13 cellular contexts compared by ENCODE assay signal in genomic region chr1:201553496-201554166, GRCh38. TPM values are rescaled to one million over a fixed set of nuclear protein-coding genes. Genes with fewer than 3 reads are reported as not detected.
DNase-seq lines count a peak whose midpoint lies in the region; ATAC-seq and TF ChIP-seq lines count a peak whose summit lies in the region.
"Had no signal": no experiment of that assay in that cellular context is flagged by ENCODE, and none has a peak within 500 bp of the region (broad histone marks: within the 10 kb centered on the region; RNA-seq: fewer than 3 reads in every experiment).

No MANE protein-coding gene starts in this region.

- H3K4me3 ChIP-seq in SJCRH30 (no peak overlapping the region), psoas muscle (no peak overlapping the region)
- H3K4me3 ChIP-seq: PC-9 had no signal

- CTCF ChIA-PET in activated CD4-positive, alpha-beta T cell treated with anti-CD3 and anti-CD28 coated beads, Interleukin-2, amount 10 ng/mL, durations not matched to agents 7 days and 5 days (lab: Charles Lee) = no interaction called here

- H3K4me3 Mint-ChIP-seq in activated CD4-positive, alpha-beta T cell treated with anti-CD3 and anti-CD28 coated beads, Interleukin-2, amount 10 ng/mL, durations not matched to agents 7 days and 5 days = no peak overlapping the region
- H3K4me3 Mint-ChIP-seq: B cell; T-helper 2 cell treated with Interferon-gamma antibody and Interleukin-4, amounts not matched to agents 5 μg/mL and 100 μg/mL, for 36 hours had no signal

- TF ChIP-seq CTCF in psoas muscle (IDR thresholded peaks at IDR 0.05) = no peak

- peak; percentile 40 for DNase-seq in Ammon's horn (ENCODE audit: low spot score)
- no peak for DNase-seq in SJCRH30
- DNase-seq in fibroblast of gingiva (ENCODE audit: low read depth) = peak; percentile 54
- DNase-seq in psoas muscle = no peak
- no peak for DNase-seq in activated T-cell treated with anti-CD3 and anti-CD28 coated beads, Interleukin-2, amount 50 U/mL, for 48 hours
- DNase-seq in T-helper 2 cell = no peak
- DNase-seq in activated CD4-positive, alpha-beta T cell treated with anti-CD3 and anti-CD28 coated beads, Interleukin-2, amount 10 ng/mL, durations not matched to agents 7 days and 5 days = no peak
- DNase-seq: activated naive CD4-positive, alpha-beta T cell treated with anti-CD3 and anti-CD28 coated beads, Interleukin-2, amount 50 U/mL, for 16 hours; MV-4-11; PC-9 had no signal

- H3K27ac ChIP-seq in SJCRH30 (peak overlapping the region; percentile 11; the same call in 1 of the 2 replicates), psoas muscle (peak overlapping the region; percentile 60)

- WGBS in psoas muscle, 3 donors = 55 to 71% (median 66%) methylated on average over 8 of the region's 8 CpGs

- H3K4me1 Mint-ChIP-seq in activated CD4-positive, alpha-beta T cell treated with anti-CD3 and anti-CD28 coated beads, Interleukin-2, amount 10 ng/mL, durations not matched to agents 7 days and 5 days = no peaks in the 10 kb centered on the region
- H3K4me1 Mint-ChIP-seq: B cell had no signal

- no peak overlapping the region for H3K27ac Mint-ChIP-seq in activated CD4-positive, alpha-beta T cell treated with anti-CD3 and anti-CD28 coated beads, Interleukin-2, amount 10 ng/mL, durations not matched to agents 7 days and 5 days
- H3K27ac Mint-ChIP-seq: B cell; T-helper 2 cell treated with Interferon-gamma antibody and Interleukin-4, amounts not matched to agents 5 μg/mL and 100 μg/mL, for 36 hours had no signal

- H3K27me3 ChIP-seq in SJCRH30 (no peaks in the 10 kb centered on the region), psoas muscle (ENCODE audit: insufficient read depth in 3 of 3, low read length in 2 of 3) (no peaks in the 10 kb centered on the region)

- no peaks in the 10 kb centered on the region for H3K9me3 Mint-ChIP-seq in activated CD4-positive, alpha-beta T cell treated with anti-CD3 and anti-CD28 coated beads, Interleukin-2, amount 10 ng/mL, durations not matched to agents 7 days and 5 days
- H3K9me3 Mint-ChIP-seq: T-helper 2 cell treated with Interferon-gamma antibody and Interleukin-4, amounts not matched to agents 5 μg/mL and 100 μg/mL, for 36 hours had no signal

- H3K9me3 ChIP-seq in SJCRH30 (replicated peaks) (no peaks in the 10 kb centered on the region), psoas muscle (no peaks in the 10 kb centered on the region)

- H3K36me3 ChIP-seq in SJCRH30 (peaks cover 10% of the 10 kb centered on the region), psoas muscle (ENCODE audit: insufficient read depth in 1 of 2, low read depth in 1 of 2) (no peaks in the 10 kb centered on the region)

- H3K36me3 Mint-ChIP-seq in activated CD4-positive, alpha-beta T cell treated with anti-CD3 and anti-CD28 coated beads, Interleukin-2, amount 10 ng/mL, durations not matched to agents 7 days and 5 days (ENCODE audit: low read depth) = no peaks in the 10 kb centered on the region

- peaks cover 7% of the 10 kb centered on the region for H3K27me3 Mint-ChIP-seq in activated CD4-positive, alpha-beta T cell treated with anti-CD3 and anti-CD28 coated beads, Interleukin-2, amount 10 ng/mL, durations not matched to agents 7 days and 5 days

- ATAC-seq in psoas muscle (no peak), GM21723 (IDR thresholded peaks at IDR 0.05; ENCODE audit: unreplicated experiment) (no peak)

- POLR2A ChIA-PET in activated CD4-positive, alpha-beta T cell treated with anti-CD3 and anti-CD28 coated beads, Interleukin-2, amount 10 ng/mL, durations not matched to agents 7 days and 5 days (lab: Charles Lee) = no interaction called here

- intact Hi-C loops in psoas muscle (cut with DNase I) = no loop called here

- peaks cover 56% of the 10 kb centered on the region for H3K4me1 ChIP-seq in SJCRH30
- H3K4me1 ChIP-seq in psoas muscle = no peaks in the 10 kb centered on the region

RNA-seq across cellular contexts. Expression of gene NAV1, which starts 14.7 kb away (rescaled TPM):
- total RNA-seq in SJCRH30 (2014; rRNA removed; shearing (Covaris generic)) = 63.8 and 68.2 TPM in 2 replicates
- total RNA-seq in psoas muscle = 10 to 100 TPM in 3 of 4 donors, 1 to 10 TPM in 1; 8.4 to 13.3 (median 11.3) TPM
- 1 to 10 TPM; 1.8 to 3.1 (median 1.8) TPM for polyA plus RNA-seq in psoas muscle
- total RNA-seq in activated CD4-positive, alpha-beta T cell treated with anti-CD3 and anti-CD28 coated beads, Interleukin-2, amount 10 ng/mL, durations not matched to agents 7 days and 5 days = 1 to 10 TPM; 2.0 to 2.7 TPM

RNA-seq across cellular contexts. Expression of gene CSRP1, which starts 46.7 kb away (rescaled TPM):
- total RNA-seq in SJCRH30 (2014; rRNA removed; shearing (Covaris generic)) = 80.6 and 84.6 TPM in 2 replicates
- total RNA-seq in psoas muscle = 10 to 100 TPM; 14.7 to 27.7 (median 24.3) TPM
- 10 to 100 TPM; 21.1 to 26.4 (median 23.2) TPM for polyA plus RNA-seq in psoas muscle
- 10 to 100 TPM; 82.4 to 83.4 TPM for total RNA-seq in activated CD4-positive, alpha-beta T cell treated with anti-CD3 and anti-CD28 coated beads, Interleukin-2, amount 10 ng/mL, durations not matched to agents 7 days and 5 days

Comparison
In these comparisons a context has a peak if more than half of its experiments do, and no peak if none do; other contexts are left out.
1. DNase-seq: peak in Ammon's horn (single experiment) and fibroblast of gingiva (single experiment); none in SJCRH30 (0 of 2), psoas muscle (0 of 2), activated T-cell treated with anti-CD3 and anti-CD28 coated beads, Interleukin-2, amount 50 U/mL, for 48 hours (0 of 2), T-helper 2 cell (0 of 5) and activated CD4-positive, alpha-beta T cell treated with anti-CD3 and anti-CD28 coated beads, Interleukin-2, amount 10 ng/mL, durations not matched to agents 7 days and 5 days (single experiment).